ENCODE assay signal across 21 cellular contexts in genomic region chr22:47734511-47734910, GRCh38.
"Had no signal": no experiment of that assay in that cellular context is flagged by ENCODE, and none has a peak within 500 bp of the region (broad histone marks: within the 10 kb centered on the region; RNA-seq: fewer than 3 reads in every experiment).

No MANE protein-coding gene starts in this region.

- H3K27ac ChIP-seq: colonic mucosa, epithelial cell of prostate, esophagus squamous epithelium, gastrocnemius medialis, heart right ventricle, lower lobe of right lung had no signal

- H3K27me3 ChIP-seq: colonic mucosa, gastrocnemius medialis had no signal

- H3K36me3 Mint-ChIP-seq: mesothelial cell of epicardium had no signal

- H3K4me3 Mint-ChIP-seq: central memory CD8-positive, alpha-beta T cell; dendritic cell treated with granulocyte-macrophage colony-stimulating factor and Interleukin-4, amounts not matched to agents 40 ng/mL and 50 ng/mL, for 4 days; effector memory CD8-positive, alpha-beta T cell; endodermal cell; mesothelial cell of epicardium had no signal

- DNase-seq: colonic mucosa; cortex of kidney; effector CD8-positive, alpha-beta T cell; effector memory CD8-positive, alpha-beta T cell; endodermal cell; esophagus squamous epithelium; foreskin fibroblast; foreskin melanocyte; gastrocnemius medialis; glutamatergic neuron; head of caudate nucleus; heart right ventricle; hippocampal formation; kidney glomerular epithelial cell; left colon; left ventricle myocardium superior; lower lobe of right lung had no signal

- H3K27ac Mint-ChIP-seq: dendritic cell treated with granulocyte-macrophage colony-stimulating factor and Interleukin-4, amounts not matched to agents 40 ng/mL and 50 ng/mL, for 4 days; effector memory CD8-positive, alpha-beta T cell; endodermal cell; mesothelial cell of epicardium had no signal

- H3K4me1 ChIP-seq: colonic mucosa, esophagus squamous epithelium, gastrocnemius medialis, heart right ventricle, lower lobe of right lung had no signal

- H3K36me3 ChIP-seq: colonic mucosa, esophagus squamous epithelium, gastrocnemius medialis, heart right ventricle, lower lobe of right lung had no signal

- H3K4me3 ChIP-seq: colonic mucosa, esophagus squamous epithelium, gastrocnemius medialis, heart right ventricle, lower lobe of right lung had no signal

- H3K4me1 Mint-ChIP-seq: central memory CD8-positive, alpha-beta T cell; mesothelial cell of epicardium had no signal

- H3K27me3 Mint-ChIP-seq: dendritic cell treated with granulocyte-macrophage colony-stimulating factor and Interleukin-4, amounts not matched to agents 40 ng/mL and 50 ng/mL, for 4 days had no signal

- H3K9me3 ChIP-seq: colonic mucosa, esophagus squamous epithelium, lower lobe of right lung had no signal
